Comparison of ENCODE assay signal across 9 cellular contexts in the genomic region with DNA sequence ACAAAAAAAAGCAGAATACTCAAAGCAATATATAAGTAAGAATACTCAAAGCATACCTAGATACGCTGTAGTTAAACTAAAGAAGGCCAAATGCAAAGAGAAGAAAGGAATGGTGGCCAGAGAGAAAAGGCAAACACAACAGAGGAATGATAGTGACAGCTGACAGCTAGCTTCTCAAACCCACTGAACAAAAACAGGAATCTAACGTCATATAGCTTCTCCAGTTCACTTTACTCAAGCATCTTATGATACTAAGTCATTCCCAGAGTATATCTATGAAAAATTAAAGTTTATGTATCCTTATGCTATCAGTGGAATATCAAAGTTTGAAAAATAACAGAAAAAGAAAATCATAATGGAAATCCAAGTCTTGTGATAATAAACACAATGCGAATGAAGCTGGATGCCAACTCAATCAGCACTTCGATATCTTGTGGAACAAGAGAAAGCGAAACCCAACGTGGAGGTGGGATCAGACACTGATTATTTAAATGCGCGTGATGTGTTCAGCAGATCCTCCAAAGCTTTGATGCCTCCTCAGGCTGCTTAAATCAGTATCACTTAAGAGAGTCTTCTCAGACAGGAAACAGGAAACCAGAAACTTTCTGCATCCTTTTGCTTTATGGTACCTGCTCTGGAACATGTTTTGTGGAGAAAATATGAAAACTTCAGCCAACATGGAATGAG.
DNase-seq lines count a peak whose midpoint lies in the region; ATAC-seq and TF ChIP-seq lines count a peak whose summit lies in the region.
"Had no signal": no experiment of that assay in that cellular context is flagged by ENCODE, and none has a peak within 500 bp of the region (broad histone marks: within the 10 kb centered on the region; RNA-seq: fewer than 3 reads in every experiment).

No MANE protein-coding gene starts in this region.

- H3K36me3 ChIP-seq in sigmoid colon (peaks cover 0 to 12% (median 0%) of the 10 kb centered on the region in 4 donors), colonic mucosa (no peaks in the 10 kb centered on the region)

- peak; percentile 39 for ATAC-seq in GM21723 (IDR thresholded peaks at IDR 0.05; ENCODE audit: unreplicated experiment)

- 66 to 87% methylated on average over 8 of the region's 8 CpGs for WGBS in sigmoid colon, 2 donors

- H3K27me3 Mint-ChIP-seq in endothelial cell (ENCODE audit: unreplicated experiment), result peaks cover 8% of the 10 kb centered on the region

- H3K4me1 Mint-ChIP-seq in endothelial cell (ENCODE audit: unreplicated experiment), result peaks cover 64% of the 10 kb centered on the region

- H3K27ac ChIP-seq in sigmoid colon, result no peak overlapping the region
- no peak overlapping the region for H3K27ac ChIP-seq in colonic mucosa

- H3K27me3 ChIP-seq in sigmoid colon (no peaks in the 10 kb centered on the region), colonic mucosa (no peaks in the 10 kb centered on the region)

- peaks cover 0 to 17% (median 0%) of the 10 kb centered on the region in 4 donors for H3K4me1 ChIP-seq in sigmoid colon
- H3K4me1 ChIP-seq in colonic mucosa, result peaks cover 4% of the 10 kb centered on the region

- DNase-seq in GM12864 (ENCODE audit: low read depth) (peak; percentile 63), endothelial cell (ENCODE audit: low spot score) (no peak), SW480 (ENCODE audit: low spot score) (no peak), sigmoid colon (no peak), colonic mucosa (no peak), nucleus accumbens (lab: John Stamatoyannopoulos, UW) (no peak)
- DNase-seq in activated CD4-positive, alpha-beta T cell treated with anti-CD3 and anti-CD28 coated beads for 4 hours, result peak; percentile 66
- DNase-seq: SW 1271 had no signal

- TF ChIP-seq POLR2A in sigmoid colon (IDR thresholded peaks at IDR 0.05), result no peak

- H3K4me3 ChIP-seq in GM12864 (ENCODE audit: low read depth, low read length), result peak overlapping the region; percentile 36; the same call in 1 of the 2 replicates
- no peak overlapping the region for H3K4me3 ChIP-seq in sigmoid colon
- H3K4me3 ChIP-seq in colonic mucosa, result no peak overlapping the region

- TF ChIP-seq EP300 in sigmoid colon (IDR thresholded peaks at IDR 0.05), result no peak

- H3K9me3 ChIP-seq in sigmoid colon (no peaks in the 10 kb centered on the region), colonic mucosa (no peaks in the 10 kb centered on the region)

- no peak overlapping the region for H3K4me3 Mint-ChIP-seq in endothelial cell (ENCODE audit: unreplicated experiment)

- intact Hi-C loops in sigmoid colon (cut with DNase I) (no loop called here), colonic mucosa (cut with DNase I) (no loop called here)

- TF ChIP-seq CTCF in GM12864 (IDR thresholded peaks at IDR 0.05; ENCODE audit: low read depth, low read length, missing control alignments), result no peak
- no peak for TF ChIP-seq CTCF in endothelial cell (IDR thresholded peaks at IDR 0.05; ENCODE audit: unreplicated experiment)
- TF ChIP-seq CTCF in sigmoid colon (IDR thresholded peaks at IDR 0.05), result no peak
- TF ChIP-seq CTCF in colonic mucosa (IDR thresholded peaks at IDR 0.05), result no peak

- no peaks in the 10 kb centered on the region for H3K9me3 Mint-ChIP-seq in endothelial cell (ENCODE audit: unreplicated experiment)

- no peak overlapping the region for H3K9ac ChIP-seq in colonic mucosa (ENCODE audit: low read depth in 2 of 2, low read length in 2 of 2)

- H3K36me3 Mint-ChIP-seq in endothelial cell (ENCODE audit: low read depth, unreplicated experiment), result peaks cover 61% of the 10 kb centered on the region

- peak overlapping the region; percentile 38 for H3K27ac Mint-ChIP-seq in endothelial cell (ENCODE audit: unreplicated experiment)

Comparison
In these comparisons a context has a peak if more than half of its experiments do, and no peak if none do; other contexts are left out.
1. DNase-seq: peak in GM12864 (single experiment) and activated CD4-positive, alpha-beta T cell treated with anti-CD3 and anti-CD28 coated beads for 4 hours (2 of 2); none in endothelial cell (single experiment), SW480 (single experiment), sigmoid colon (single experiment), colonic mucosa (single experiment) and nucleus accumbens (0 of 56).